8 cellular contexts compared by ENCODE assay signal in genomic region chr2:12005886-12006681, GRCh38.
DNase-seq lines count a peak whose midpoint lies in the region; ATAC-seq and TF ChIP-seq lines count a peak whose summit lies in the region.

No MANE protein-coding gene starts in this region.

- intact Hi-C loops in stomach (cut with DNase I; ENCODE audit: low total_unique reads), result no loop called here

- H3K4me3 ChIP-seq in AG10803 (ENCODE audit: low read length), result no peak overlapping the region
- H3K4me3 ChIP-seq in SJSA1, result no peak overlapping the region
- H3K4me3 ChIP-seq in stomach, result no peak overlapping the region

- TF ChIP-seq POLR2A in stomach (IDR thresholded peaks at IDR 0.05), result no peak

- WGBS in stomach, 5 donors, result 26 to 36% (median 31%) methylated on average over 8 of the region's 8 CpGs

- ATAC-seq in GM19324 (IDR thresholded peaks at IDR 0.05; ENCODE audit: low FRiP score, unreplicated experiment) (peak; percentile 78), HG03439 (IDR thresholded peaks at IDR 0.05; ENCODE audit: unreplicated experiment) (peak; percentile 87)

- H3K27ac ChIP-seq in SJSA1 (peak overlapping the region; percentile 44), stomach (no peak overlapping the region)

- H3K9me3 ChIP-seq in SJSA1 (replicated peaks) (no peaks in the 10 kb centered on the region), stomach (no peaks in the 10 kb centered on the region)

- no peaks in the 10 kb centered on the region for H3K27me3 ChIP-seq in SJSA1 (replicated peaks)
- H3K27me3 ChIP-seq in stomach, result no peaks in the 10 kb centered on the region

- DNase-seq in AG10803 (ENCODE audit: low read depth) (peak; percentile 44), SJSA1 (ENCODE audit: low read depth in 1 of 2, low spot score in 2 of 2) (peak; percentile 55 to 56), myocyte (ENCODE audit: low read depth) (peak; percentile 87), stomach (peak; percentile 74), AG08395 (ENCODE audit: low spot score) (no peak)
- DNase-seq in activated naive CD8-positive, alpha-beta T cell treated with anti-CD3 and anti-CD28 coated beads, Interleukin-2, amount 50 U/mL, for 16 hours (ENCODE audit: low read depth, low spot score), result peak; percentile 55

- H3K4me1 ChIP-seq in SJSA1 (replicated peaks) (peaks cover 42% of the 10 kb centered on the region), stomach (peaks cover 0 to 18% (median 9%) of the 10 kb centered on the region in 4 donors)

- no peak for TF ChIP-seq EP300 in stomach (IDR thresholded peaks at IDR 0.05)

- no peaks in the 10 kb centered on the region for H3K36me3 ChIP-seq in SJSA1
- no peaks in the 10 kb centered on the region for H3K36me3 ChIP-seq in stomach

- TF ChIP-seq CTCF in AG10803 (conservative IDR thresholded peaks at IDR 0.05; ENCODE audit: low read length) (no peak), stomach (IDR thresholded peaks at IDR 0.05) (no peak)
